In genomic region chr2:223947711-223948205, GRCh38 we compare ENCODE assay signal across 13 cellular contexts. TPM values are rescaled to one million over a fixed set of nuclear protein-coding genes. Genes with fewer than 3 reads are reported as not detected.
A peak's percentile ranks its signal among the peaks of the same experiment; 100 is the strongest.
DNase-seq lines count a peak whose midpoint lies in the region; ATAC-seq and TF ChIP-seq lines count a peak whose summit lies in the region.
"Had no signal": no experiment of that assay in that cellular context is flagged by ENCODE, and none has a peak within 500 bp of the region (broad histone marks: within the 10 kb centered on the region; RNA-seq: fewer than 3 reads in every experiment).

No MANE protein-coding gene starts in this region.

- peaks cover 1% of the 10 kb centered on the region for H3K27me3 Mint-ChIP-seq in activated CD4-positive, alpha-beta T cell treated with anti-CD3 and anti-CD28 coated beads for 36 hours
- H3K27me3 Mint-ChIP-seq in activated naive CD8-positive, alpha-beta T cell treated with anti-CD3 and anti-CD28 coated beads, Interleukin-2, amount 50 U/mL, for 24 hours: no peaks in the 10 kb centered on the region
- no peaks in the 10 kb centered on the region for H3K27me3 Mint-ChIP-seq in T-cell

- intact Hi-C loops in activated CD4-positive, alpha-beta T cell treated with anti-CD3 and anti-CD28 coated beads for 36 hours (cut with DNase I, micrococcal nuclease): loop anchor here (5.0 to 10.0 kb wide), 2 partner anchors 253 to 1525 kb away; partner anchors contain the start of gene SGPP2 (in 1 of the 2)

- no peak for TF ChIP-seq RAD21 in Ishikawa (IDR thresholded peaks at IDR 0.05; ENCODE audit: low read depth)

- POLR2A ChIA-PET in activated CD4-positive, alpha-beta T cell treated with anti-CD3 and anti-CD28 coated beads for 36 hours (lab: Charles Lee): no interaction called here
- POLR2A ChIA-PET in T-cell (lab: Charles Lee): no interaction called here

- CTCF ChIA-PET in activated CD4-positive, alpha-beta T cell treated with anti-CD3 and anti-CD28 coated beads for 36 hours (lab: Charles Lee): no interaction called here
- CTCF ChIA-PET in T-cell (lab: Charles Lee): no interaction called here

- H3K36me3 Mint-ChIP-seq in activated CD4-positive, alpha-beta T cell treated with anti-CD3 and anti-CD28 coated beads for 36 hours (ENCODE audit: low read depth): peaks cover 10% of the 10 kb centered on the region
- H3K36me3 Mint-ChIP-seq in activated naive CD8-positive, alpha-beta T cell treated with anti-CD3 and anti-CD28 coated beads, Interleukin-2, amount 50 U/mL, for 24 hours (ENCODE audit: low read depth): peaks cover 3% of the 10 kb centered on the region
- H3K36me3 Mint-ChIP-seq in T-cell: peaks cover 3% of the 10 kb centered on the region

- peaks cover 1% of the 10 kb centered on the region for H3K9me3 Mint-ChIP-seq in activated CD4-positive, alpha-beta T cell treated with anti-CD3 and anti-CD28 coated beads for 36 hours (ENCODE audit: low read depth)
- no peaks in the 10 kb centered on the region for H3K9me3 Mint-ChIP-seq in activated naive CD8-positive, alpha-beta T cell treated with anti-CD3 and anti-CD28 coated beads, Interleukin-2, amount 50 U/mL, for 24 hours
- H3K9me3 Mint-ChIP-seq in T-cell: no peaks in the 10 kb centered on the region

- no peak overlapping the region for H3K4me3 Mint-ChIP-seq in activated CD4-positive, alpha-beta T cell treated with anti-CD3 and anti-CD28 coated beads for 36 hours
- H3K4me3 Mint-ChIP-seq in activated naive CD8-positive, alpha-beta T cell treated with anti-CD3 and anti-CD28 coated beads, Interleukin-2, amount 50 U/mL, for 24 hours: no peak overlapping the region
- H3K4me3 Mint-ChIP-seq in T-cell: no peak overlapping the region

- no peak for DNase-seq in activated CD4-positive, alpha-beta T cell treated with anti-CD3 and anti-CD28 coated beads for 36 hours
- DNase-seq in activated CD4-positive, alpha-beta T cell treated with anti-CD3 and anti-CD28 coated beads for 48 hours: no peak
- DNase-seq in activated naive CD8-positive, alpha-beta T cell treated with anti-CD3 and anti-CD28 coated beads, Interleukin-2, amount 50 U/mL, for 24 hours: no peak
- no peak for DNase-seq in omental fat pad (ENCODE audit: low spot score)
- no peak for DNase-seq in cerebellar cortex (ENCODE audit: low spot score)
- no peak for DNase-seq in SKM-1 (lab: John Stamatoyannopoulos, UW; ENCODE audit: unreplicated experiment)
- DNase-seq in T-cell: no peak
- DNase-seq: activated CD8-positive, alpha-beta memory T cell treated with anti-CD3 and anti-CD28 coated beads for 24 hours; amniotic stem cell; dermis blood vessel endothelial cell; NCI-H510A; ovary had no signal

- TF ChIP-seq CTCF in omental fat pad (IDR thresholded peaks at IDR 0.05): no peak

- peaks cover 66% of the 10 kb centered on the region for H3K4me1 Mint-ChIP-seq in activated CD4-positive, alpha-beta T cell treated with anti-CD3 and anti-CD28 coated beads for 36 hours
- peaks cover 68% of the 10 kb centered on the region for H3K4me1 Mint-ChIP-seq in activated naive CD8-positive, alpha-beta T cell treated with anti-CD3 and anti-CD28 coated beads, Interleukin-2, amount 50 U/mL, for 24 hours
- peaks cover 54 to 64% (median 58%) of the 10 kb centered on the region in 3 donors for H3K4me1 Mint-ChIP-seq in T-cell

- ATAC-seq in activated CD4-positive, alpha-beta T cell treated with anti-CD3 and anti-CD28 coated beads for 36 hours: no peak
- no peak for ATAC-seq in activated naive CD8-positive, alpha-beta T cell treated with anti-CD3 and anti-CD28 coated beads, Interleukin-2, amount 50 U/mL, for 24 hours
- ATAC-seq in omental fat pad (ENCODE audit: low FRiP score) (peak; percentile 62), T-cell (replicated peaks in 1 of 4) (no peak)

- TF ChIP-seq EP300 in Ishikawa (IDR thresholded peaks at IDR 0.05; ENCODE audit: borderline replicate concordance): no peak

- H3K27ac Mint-ChIP-seq in activated CD4-positive, alpha-beta T cell treated with anti-CD3 and anti-CD28 coated beads for 36 hours: peak overlapping the region; percentile 78
- peak overlapping the region; percentile 29 for H3K27ac Mint-ChIP-seq in activated naive CD8-positive, alpha-beta T cell treated with anti-CD3 and anti-CD28 coated beads, Interleukin-2, amount 50 U/mL, for 24 hours
- H3K27ac Mint-ChIP-seq in T-cell: peak overlapping the region in 1 of 2 donors; percentile 80

TF ChIP-seq in Ishikawa, 13 proteins besides CTCF, POLR2A, EP300 and RAD21:
- TF ChIP-seq REST (IDR thresholded peaks at IDR 0.05; ENCODE audit: low read depth) (no peak), YY1 (IDR thresholded peaks at IDR 0.05; ENCODE audit: low read depth) (no peak), MAX (IDR thresholded peaks at IDR 0.05) (peak; percentile 83), CREB1 (IDR thresholded peaks at IDR 0.05; ENCODE audit: low read depth) (no peak)

RNA-seq across cellular contexts. Expression of gene WDFY1, which starts 2.6 kb away (rescaled TPM):
- 10 to 100 TPM; 33.6 to 37.5 TPM for total RNA-seq in activated CD4-positive, alpha-beta T cell treated with anti-CD3 and anti-CD28 coated beads for 36 hours
- total RNA-seq in omental fat pad (10 to 100 TPM; 44.7 to 85.6 (median 54.2) TPM), T-cell (10 to 100 TPM; 27.5 to 45.2 (median 36.6) TPM)

RNA-seq across cellular contexts. Expression of gene MRPL44, which starts 9.5 kb away (rescaled TPM):
- total RNA-seq in activated CD4-positive, alpha-beta T cell treated with anti-CD3 and anti-CD28 coated beads for 36 hours: 10 to 100 TPM; 37.5 to 39.7 TPM
- total RNA-seq in omental fat pad: 10 to 100 TPM; 18.8 to 32.4 (median 21.1) TPM
- total RNA-seq in T-cell: 10 to 100 TPM; 22.4 to 25.3 (median 23.8) TPM
